ENCODE assay signal across 29 cellular contexts in the genomic region with DNA sequence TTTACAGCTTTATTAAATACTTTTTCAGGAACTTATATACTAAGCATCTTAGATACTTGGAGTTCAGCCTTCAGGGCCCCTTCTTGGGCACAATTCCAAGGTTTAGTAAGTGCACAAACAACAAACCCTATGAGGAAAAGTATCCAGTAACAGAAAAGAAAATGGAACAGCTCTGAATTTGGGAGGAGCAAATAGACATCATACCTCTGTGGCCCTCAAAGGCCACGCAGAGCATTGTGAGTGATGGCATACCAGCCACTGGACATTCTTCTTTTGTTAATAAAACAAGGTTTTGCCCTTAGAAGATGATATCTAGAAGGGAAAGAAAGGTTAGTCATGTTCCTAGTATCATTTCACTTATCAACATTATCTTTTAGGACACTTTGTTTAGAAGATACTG. TPM values are rescaled to one million over a fixed set of nuclear protein-coding genes. Genes with fewer than 3 reads are reported as not detected.
DNase-seq lines count a peak whose midpoint lies in the region; ATAC-seq and TF ChIP-seq lines count a peak whose summit lies in the region.
"Had no signal": no experiment of that assay in that cellular context is flagged by ENCODE, and none has a peak within 500 bp of the region (broad histone marks: within the 10 kb centered on the region; RNA-seq: fewer than 3 reads in every experiment).

No MANE protein-coding gene starts in this region.

- H3K4me1 ChIP-seq in adipocyte (ENCODE audit: control insufficient read depth, insufficient read depth, low read length) (peaks cover 3% of the 10 kb centered on the region), fibroblast of lung (ENCODE audit: control insufficient read depth, extremely low read depth, insufficient read depth, low read length) (no peaks in the 10 kb centered on the region)
- H3K4me1 ChIP-seq: BLaER1 treated with 17β-estradiol and CSF1 and Interleukin-3, amounts not matched to agents 10 nM and 100 nM; breast epithelium; colonic mucosa; neural progenitor cell; right lobe of liver had no signal

- H3K9ac ChIP-seq in adipocyte (ENCODE audit: low read length) = no peak overlapping the region
- no peak overlapping the region for H3K9ac ChIP-seq in fibroblast of lung (ENCODE audit: insufficient read depth, low read length)
- H3K9ac ChIP-seq: BLaER1 treated with 17β-estradiol and CSF1 and Interleukin-3, amounts not matched to agents 10 nM and 100 nM; neural progenitor cell had no signal

- no peak overlapping the region for H2AFZ ChIP-seq in fibroblast of lung (ENCODE audit: low read length)
- H2AFZ ChIP-seq: neural progenitor cell had no signal

- H3K4me1 Mint-ChIP-seq in HFFc6 (ENCODE audit: low read depth) (peaks cover 34% of the 10 kb centered on the region), osteocyte (ENCODE audit: unreplicated experiment) (peaks cover 46% of the 10 kb centered on the region), T-cell (no peaks in the 10 kb centered on the region)
- peaks cover 1% of the 10 kb centered on the region for H3K4me1 Mint-ChIP-seq in activated T-helper 2 cell treated with anti-CD3 and anti-CD28 coated beads, Interferon-gamma antibody, Interleukin-2, Interleukin-4, amounts not matched to agents 10 μg/mL and 5 μg/mL and 100 μg/mL, durations not matched to agents 14 hours and 24 hours and 36 hours (ENCODE audit: low read depth)
- H3K4me1 Mint-ChIP-seq: immature natural killer cell; memory B cell; neural progenitor cell; stimulated activated memory B cell treated with anti-CD40 and anti-IgM and Interleukin-4, amounts not matched to agents 10 μg/mL and 1 μg/mL and 100 μg/mL, for 72 hours had no signal

- H3K27me3 ChIP-seq in adipocyte (replicated peaks; ENCODE audit: control insufficient read depth, insufficient read depth, low read length) (no peaks in the 10 kb centered on the region), fibroblast of lung (ENCODE audit: control insufficient read depth, insufficient read depth, low read length) (no peaks in the 10 kb centered on the region)
- H3K27me3 ChIP-seq: BLaER1 treated with 17β-estradiol and CSF1 and Interleukin-3, amounts not matched to agents 10 nM and 100 nM; breast epithelium; colonic mucosa; neural progenitor cell; right lobe of liver; SJCRH30 had no signal

- no peaks in the 10 kb centered on the region for H3K79me2 ChIP-seq in fibroblast of lung (ENCODE audit: control insufficient read depth, insufficient read depth, low read length)

- H3K4me2 ChIP-seq in fibroblast of lung (ENCODE audit: extremely low read depth, insufficient read depth, low read length) = no peak overlapping the region
- H3K4me2 ChIP-seq: BLaER1 treated with 17β-estradiol and CSF1 and Interleukin-3, amounts not matched to agents 10 nM and 100 nM; neural progenitor cell had no signal

- CTCF ChIA-PET in T-cell (lab: Charles Lee) = interaction anchor here in 1 of 2 donors (0.6 kb wide), 1 partner anchor 10 kb away, joined by 3 read pairs; no protein-coding TSS in a partner anchor

- H3K36me3 ChIP-seq in adipocyte (ENCODE audit: control insufficient read depth, insufficient read depth, low read length, severe bottlenecking) (no peaks in the 10 kb centered on the region), fibroblast of lung (ENCODE audit: control insufficient read depth, insufficient read depth, low read length) (no peaks in the 10 kb centered on the region)
- H3K36me3 ChIP-seq: BLaER1 treated with 17β-estradiol and CSF1 and Interleukin-3, amounts not matched to agents 10 nM and 100 nM; breast epithelium; colonic mucosa; neural progenitor cell; right lobe of liver; SJCRH30 had no signal

- no peak overlapping the region for H3K27ac ChIP-seq in fibroblast of lung (ENCODE audit: insufficient read depth, low read length)
- H3K27ac ChIP-seq: BLaER1 treated with 17β-estradiol and CSF1 and Interleukin-3, amounts not matched to agents 10 nM and 100 nM; breast epithelium; colonic mucosa; neural progenitor cell; right lobe of liver; SJCRH30 had no signal

- H4K20me1 ChIP-seq in fibroblast of lung (ENCODE audit: control insufficient read depth, extremely low read depth, insufficient read depth, low read length) = no peaks in the 10 kb centered on the region

- ATAC-seq in T-cell (replicated peaks in 1 of 4) = no peak
- ATAC-seq: HepG2; right lobe of liver; stimulated activated memory B cell treated with anti-CD40 and anti-IgM and Interleukin-4, amounts not matched to agents 10 μg/mL and 1 μg/mL and 100 μg/mL, for 72 hours had no signal

- peaks cover 10% of the 10 kb centered on the region for H3K36me3 Mint-ChIP-seq in HFFc6 (ENCODE audit: low read depth)
- H3K36me3 Mint-ChIP-seq in osteocyte (ENCODE audit: unreplicated experiment) = no peaks in the 10 kb centered on the region
- H3K36me3 Mint-ChIP-seq in T-cell = no peaks in the 10 kb centered on the region
- H3K36me3 Mint-ChIP-seq in activated T-helper 2 cell treated with anti-CD3 and anti-CD28 coated beads, Interferon-gamma antibody, Interleukin-2, Interleukin-4, amounts not matched to agents 10 μg/mL and 5 μg/mL and 100 μg/mL, durations not matched to agents 14 hours and 24 hours and 36 hours (ENCODE audit: low read depth) = no peaks in the 10 kb centered on the region
- H3K36me3 Mint-ChIP-seq: immature natural killer cell; memory B cell; stimulated activated memory B cell treated with anti-CD40 and anti-IgM and Interleukin-4, amounts not matched to agents 10 μg/mL and 1 μg/mL and 100 μg/mL, for 72 hours had no signal

- intact Hi-C loops in activated T-helper 2 cell treated with anti-CD3 and anti-CD28 coated beads, Interferon-gamma antibody, Interleukin-2, Interleukin-4, amounts not matched to agents 10 μg/mL and 5 μg/mL and 100 μg/mL, durations not matched to agents 14 hours and 24 hours and 36 hours (cut with micrococcal nuclease) = no loop called here

- DNase-seq in HFFc6 (peak; percentile 80), adipocyte (ENCODE audit: low read depth) (peak; percentile 66), fibroblast of lung (ENCODE audit: low read depth in 2 of 2) (peak; percentile 36 to 60), osteocyte (ENCODE audit: extremely low spot score, unreplicated experiment) (no peak), NCI-H1092 (lab: John Stamatoyannopoulos, UW) (no peak), NCI-H2081 treated with DMSO at 0.1 percent for 48 hours (lab: John Stamatoyannopoulos, UW) (no peak), T-cell (no peak)
- no peak for DNase-seq in activated T-helper 2 cell treated with anti-CD3 and anti-CD28 coated beads, Interferon-gamma antibody, Interleukin-2, Interleukin-4, amounts not matched to agents 10 μg/mL and 5 μg/mL and 100 μg/mL, durations not matched to agents 14 hours and 24 hours and 36 hours (ENCODE audit: low spot score)
- DNase-seq: activated CD4-positive, alpha-beta T cell treated with anti-CD3 and anti-CD28 coated beads for 1 hour; activated gamma-delta T cell; activated T-cell treated with anti-CD3 and anti-CD28 coated beads for 4 hours; colonic mucosa; effector memory CD4-positive, alpha-beta T cell; hippocampal formation; immature natural killer cell; NCI-H1048; NCI-H187 treated with DMSO at 0.1 percent for 48 hours; NCI-H226; right lobe of liver; SJCRH30; stimulated activated CD4-positive, alpha-beta T cell treated with anti-CD3 and anti-CD28 coated beads, Interleukin-4, amount 100 ng/mL, for 24 hours; substantia nigra had no signal

- POLR2A ChIA-PET in T-cell (lab: Charles Lee) = no interaction called here

- H3K4me3 Mint-ChIP-seq in HFFc6 = no peak overlapping the region
- H3K4me3 Mint-ChIP-seq in osteocyte (ENCODE audit: unreplicated experiment) = peak overlapping the region; percentile 43
- H3K4me3 Mint-ChIP-seq in T-cell = no peak overlapping the region
- no peak overlapping the region for H3K4me3 Mint-ChIP-seq in activated T-helper 2 cell treated with anti-CD3 and anti-CD28 coated beads, Interferon-gamma antibody, Interleukin-2, Interleukin-4, amounts not matched to agents 10 μg/mL and 5 μg/mL and 100 μg/mL, durations not matched to agents 14 hours and 24 hours and 36 hours (ENCODE audit: low read depth)
- H3K4me3 Mint-ChIP-seq: immature natural killer cell; memory B cell; neural progenitor cell; stimulated activated memory B cell treated with anti-CD40 and anti-IgM and Interleukin-4, amounts not matched to agents 10 μg/mL and 1 μg/mL and 100 μg/mL, for 72 hours; T-helper 1 cell treated with Interleukin-12 subunit alpha and Interleukin-12 subunit beta and Interleukin-4 antibody, amounts not matched to agents 30 μg/mL and 1 μg/mL, for 36 hours had no signal

- H3K27ac Mint-ChIP-seq in HFFc6 (peak overlapping the region; percentile 69), osteocyte (ENCODE audit: unreplicated experiment) (peak overlapping the region; percentile 87), T-cell (no peak overlapping the region)
- H3K27ac Mint-ChIP-seq in activated T-helper 2 cell treated with anti-CD3 and anti-CD28 coated beads, Interferon-gamma antibody, Interleukin-2, Interleukin-4, amounts not matched to agents 10 μg/mL and 5 μg/mL and 100 μg/mL, durations not matched to agents 14 hours and 24 hours and 36 hours = no peak overlapping the region
- H3K27ac Mint-ChIP-seq: immature natural killer cell; memory B cell; neural progenitor cell; stimulated activated memory B cell treated with anti-CD40 and anti-IgM and Interleukin-4, amounts not matched to agents 10 μg/mL and 1 μg/mL and 100 μg/mL, for 72 hours; T-helper 1 cell treated with Interleukin-12 subunit alpha and Interleukin-12 subunit beta and Interleukin-4 antibody, amounts not matched to agents 30 μg/mL and 1 μg/mL, for 36 hours had no signal

- H3K9me3 ChIP-seq in adipocyte (ENCODE audit: control insufficient read depth, low read length) = no peaks in the 10 kb centered on the region
- H3K9me3 ChIP-seq in fibroblast of lung (ENCODE audit: control insufficient read depth, insufficient read depth, low read depth, low read length) = no peaks in the 10 kb centered on the region
- H3K9me3 ChIP-seq: breast epithelium, colonic mucosa, right lobe of liver had no signal

- no peaks in the 10 kb centered on the region for H3K27me3 Mint-ChIP-seq in HFFc6 (ENCODE audit: insufficient read depth)
- no peaks in the 10 kb centered on the region for H3K27me3 Mint-ChIP-seq in osteocyte (ENCODE audit: unreplicated experiment)
- no peaks in the 10 kb centered on the region for H3K27me3 Mint-ChIP-seq in T-cell
- peaks cover 22% of the 10 kb centered on the region for H3K27me3 Mint-ChIP-seq in activated T-helper 2 cell treated with anti-CD3 and anti-CD28 coated beads, Interferon-gamma antibody, Interleukin-2, Interleukin-4, amounts not matched to agents 10 μg/mL and 5 μg/mL and 100 μg/mL, durations not matched to agents 14 hours and 24 hours and 36 hours (ENCODE audit: low read depth)
- H3K27me3 Mint-ChIP-seq: memory B cell; stimulated activated memory B cell treated with anti-CD40 and anti-IgM and Interleukin-4, amounts not matched to agents 10 μg/mL and 1 μg/mL and 100 μg/mL, for 72 hours had no signal

- TF ChIP-seq CTCF in HFFc6 (IDR thresholded peaks at IDR 0.05) (no peak), fibroblast of lung (conservative IDR thresholded peaks at IDR 0.05 in 1 of 2, IDR thresholded peaks at IDR 0.05 in 1 of 2; ENCODE audit: low read depth in 1 of 2, low read length in 2 of 2) (no peak), osteocyte (IDR thresholded peaks at IDR 0.05) (no peak)

- peaks cover 7% of the 10 kb centered on the region for H3K9me3 Mint-ChIP-seq in HFFc6
- H3K9me3 Mint-ChIP-seq in osteocyte (ENCODE audit: unreplicated experiment) = peaks cover 3% of the 10 kb centered on the region
- no peaks in the 10 kb centered on the region for H3K9me3 Mint-ChIP-seq in T-cell
- no peaks in the 10 kb centered on the region for H3K9me3 Mint-ChIP-seq in activated T-helper 2 cell treated with anti-CD3 and anti-CD28 coated beads, Interferon-gamma antibody, Interleukin-2, Interleukin-4, amounts not matched to agents 10 μg/mL and 5 μg/mL and 100 μg/mL, durations not matched to agents 14 hours and 24 hours and 36 hours
- H3K9me3 Mint-ChIP-seq: immature natural killer cell; memory B cell; stimulated activated memory B cell treated with anti-CD40 and anti-IgM and Interleukin-4, amounts not matched to agents 10 μg/mL and 1 μg/mL and 100 μg/mL, for 72 hours; T-helper 1 cell treated with Interleukin-12 subunit alpha and Interleukin-12 subunit beta and Interleukin-4 antibody, amounts not matched to agents 30 μg/mL and 1 μg/mL, for 36 hours had no signal

- H3K4me3 ChIP-seq in adipocyte (ENCODE audit: low read length) (no peak overlapping the region), fibroblast of lung (replicated peaks in 1 of 4; ENCODE audit: control extremely low read depth in 1 of 4, insufficient read depth in 1 of 4, low read depth in 3 of 4, low read length in 4 of 4) (no peak overlapping the region)
- H3K4me3 ChIP-seq: BLaER1 treated with 17β-estradiol and CSF1 and Interleukin-3, amounts not matched to agents 10 nM and 100 nM; breast epithelium; colonic mucosa; neural progenitor cell; right lobe of liver; SJCRH30 had no signal

RNA-seq across cellular contexts. Expression of gene ST7, which starts 46.0 kb away (rescaled TPM):
- 10 to 100 TPM; 13.5 to 18.8 (median 16.8) TPM for total RNA-seq in HFFc6 (2021; fragmentation: NEBNext Ultra II Directional; extraction: Animal tissue kit (Norgen Biotek cat#: 25700))
- 17.5 and 20.0 TPM in 2 replicates for total RNA-seq in fibroblast of lung
- 25.3 and 28.6 TPM in 2 replicates for polyA plus RNA-seq in fibroblast of lung
- 16.7 and 17.3 TPM in 2 replicates for polyA plus RNA-seq in fibroblast of lung (2012)
- polyA minus RNA-seq in fibroblast of lung (ENCODE audit: low replicate concordance) = 5.9 and 13.9 TPM in 2 replicates
- 68.5 and 72.7 TPM in 2 replicates for total RNA-seq in osteocyte
- 1 to 10 TPM; 3.3 to 6.1 (median 4.4) TPM for total RNA-seq in T-cell
- 8.0 and 10.0 TPM in 2 replicates for total RNA-seq in activated T-helper 2 cell treated with anti-CD3 and anti-CD28 coated beads, Interferon-gamma antibody, Interleukin-2, Interleukin-4, amounts not matched to agents 10 μg/mL and 5 μg/mL and 100 μg/mL, durations not matched to agents 14 hours and 24 hours and 36 hours

Comparison
In these comparisons a context has a peak if more than half of its experiments do, and no peak if none do; other contexts are left out.
1. DNase-seq: peak in HFFc6 (single experiment), adipocyte (single experiment) and fibroblast of lung (2 of 2); none in osteocyte (single experiment), NCI-H1092 (single experiment), NCI-H2081 treated with DMSO at 0.1 percent for 48 hours (single experiment), T-cell (0 of 34) and activated T-helper 2 cell treated with anti-CD3 and anti-CD28 coated beads, Interferon-gamma antibody, Interleukin-2, Interleukin-4, amounts not matched to agents 10 μg/mL and 5 μg/mL and 100 μg/mL, durations not matched to agents 14 hours and 24 hours and 36 hours (single experiment).
2. H3K27ac Mint-ChIP-seq: peak in HFFc6 (single experiment) and osteocyte (single experiment); none in T-cell (0 of 2) and activated T-helper 2 cell treated with anti-CD3 and anti-CD28 coated beads, Interferon-gamma antibody, Interleukin-2, Interleukin-4, amounts not matched to agents 10 μg/mL and 5 μg/mL and 100 μg/mL, durations not matched to agents 14 hours and 24 hours and 36 hours (single experiment).